Comparison of ENCODE assay signal across 8 cellular contexts in the genomic region with DNA sequence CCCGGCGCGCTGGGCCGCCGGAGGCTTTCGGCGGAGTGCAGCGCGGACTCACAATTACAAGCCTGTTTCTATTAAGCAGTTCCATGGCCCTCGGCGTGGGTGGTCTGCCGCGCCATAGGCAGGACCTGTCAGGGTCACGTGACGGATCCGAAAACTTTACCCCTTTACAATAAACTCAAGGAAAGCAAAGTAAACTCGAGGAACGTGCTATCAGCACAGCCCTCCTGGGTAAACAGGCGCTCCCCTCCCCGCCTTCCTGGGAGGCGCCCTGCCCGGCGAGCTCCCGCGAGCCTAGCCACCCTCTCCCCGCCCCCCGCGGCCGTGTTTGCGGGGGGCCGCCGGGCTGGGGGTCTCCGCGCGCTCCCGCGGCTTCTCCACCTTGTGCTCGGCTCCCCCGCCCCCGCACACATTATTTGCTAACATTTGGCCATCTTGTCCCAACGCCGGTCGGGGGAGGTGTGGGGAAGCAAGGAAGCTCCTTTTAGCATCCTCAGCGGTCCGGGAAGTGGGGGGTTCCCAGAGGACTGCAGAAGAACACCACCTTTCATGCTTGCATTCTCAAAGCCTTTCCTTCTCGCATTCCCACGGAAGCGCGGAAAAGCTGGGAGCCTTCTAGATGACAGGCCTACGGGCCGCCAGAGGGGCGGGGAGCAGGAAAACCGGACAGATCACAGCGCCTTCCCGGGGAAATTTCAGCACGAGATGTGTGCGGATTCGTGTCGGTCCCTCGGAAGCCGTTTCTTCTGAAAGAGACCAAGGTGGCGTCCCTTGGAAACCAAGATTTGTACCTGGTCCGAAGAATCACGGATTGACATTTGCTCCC. TPM values are rescaled to one million over a fixed set of nuclear protein-coding genes. Genes with fewer than 3 reads are reported as not detected.
A peak's percentile ranks its signal among the peaks of the same experiment; 100 is the strongest.
DNase-seq lines count a peak whose midpoint lies in the region; ATAC-seq and TF ChIP-seq lines count a peak whose summit lies in the region.

Gene PTCH1 (minus strand): TSS at position 236 of the 823 bp plus-strand sequence.

- peak within 1 kb of the TSS; percentile 88 to 98 (median 96) for H3K4me3 Mint-ChIP-seq in IgD-negative memory B cell
- peak within 1 kb of the TSS; percentile 91 for H3K4me3 Mint-ChIP-seq in activated T-cell treated with anti-CD3 and anti-CD28 coated beads, Interleukin-2, amount 50 U/mL, for 24 hours

- peaks cover 31% of the 10 kb centered on the region for H3K27me3 Mint-ChIP-seq in IgD-negative memory B cell
- peaks cover 27% of the 10 kb centered on the region for H3K27me3 Mint-ChIP-seq in activated T-cell treated with anti-CD3 and anti-CD28 coated beads, Interleukin-2, amount 50 U/mL, for 24 hours

- H3K9me3 ChIP-seq in esophagus muscularis mucosa, result no peaks in the 10 kb centered on the region
- H3K9me3 ChIP-seq in muscle layer of colon (ENCODE audit: low read length), result no peaks in the 10 kb centered on the region
- no peaks in the 10 kb centered on the region for H3K9me3 ChIP-seq in thyroid gland

- intact Hi-C loops in esophagus muscularis mucosa (cut with DNase I) (no loop called here), thyroid gland (cut with DNase I) (no loop called here)

- H3K36me3 ChIP-seq in esophagus muscularis mucosa (no peaks in the 10 kb centered on the region), muscle layer of colon (ENCODE audit: insufficient read depth, low read length) (no peaks in the 10 kb centered on the region), thyroid gland (no peaks in the 10 kb centered on the region)

- DNase-seq in CD1c-positive myeloid dendritic cell (ENCODE audit: extremely low spot score) (peak; percentile 13), esophagus muscularis mucosa (ENCODE audit: extremely low spot score) (no peak), thyroid gland (peak; percentile 43 to 48)
- DNase-seq in activated T-cell treated with anti-CD3 and anti-CD28 coated beads, Interleukin-2, amount 50 U/mL, for 24 hours, result peak; percentile 70

- no peak within 1 kb of the TSS for H3K9ac ChIP-seq in muscle layer of colon (ENCODE audit: low read length)

- H3K27ac ChIP-seq in esophagus muscularis mucosa (replicated peaks in 1 of 4), result peak within 1 kb of the TSS; percentile 41 to 72 (median 68)
- peak within 1 kb of the TSS; percentile 62 for H3K27ac ChIP-seq in muscle layer of colon (ENCODE audit: low read depth, low read length)
- H3K27ac ChIP-seq in thyroid gland, result peak within 1 kb of the TSS in 2 of 3 donors; percentile 28 to 57

- no peak for TF ChIP-seq EP300 in esophagus muscularis mucosa (IDR thresholded peaks at IDR 0.05)

- peaks cover 3% of the 10 kb centered on the region for H3K36me3 Mint-ChIP-seq in IgD-negative memory B cell
- peaks cover 7% of the 10 kb centered on the region for H3K36me3 Mint-ChIP-seq in activated T-cell treated with anti-CD3 and anti-CD28 coated beads, Interleukin-2, amount 50 U/mL, for 24 hours (ENCODE audit: low read depth)

- peaks cover 5 to 7% (median 6%) of the 10 kb centered on the region in 3 donors for H3K4me1 Mint-ChIP-seq in IgD-negative memory B cell
- peaks cover 32% of the 10 kb centered on the region for H3K4me1 Mint-ChIP-seq in activated T-cell treated with anti-CD3 and anti-CD28 coated beads, Interleukin-2, amount 50 U/mL, for 24 hours (ENCODE audit: low read depth)

- H3K27me3 ChIP-seq in esophagus muscularis mucosa, result peaks cover 0 to 19% (median 5%) of the 10 kb centered on the region in 4 donors
- peaks cover 0 to 5% of the 10 kb centered on the region in 2 donors for H3K27me3 ChIP-seq in muscle layer of colon (ENCODE audit: control insufficient read depth in 1 of 2, insufficient read depth in 2 of 2, low read length in 2 of 2)
- H3K27me3 ChIP-seq in thyroid gland, result no peaks in the 10 kb centered on the region

- TF ChIP-seq POLR2A in esophagus muscularis mucosa (IDR thresholded peaks at IDR 0.05; ENCODE audit: low read depth) (no peak), thyroid gland (IDR thresholded peaks at IDR 0.05) (no peak)

- H3K4me1 ChIP-seq in esophagus muscularis mucosa (peaks cover 15 to 33% (median 27%) of the 10 kb centered on the region in 4 donors), muscle layer of colon (ENCODE audit: insufficient read depth, low read length) (peaks cover 7% of the 10 kb centered on the region), thyroid gland (peaks cover 8 to 9% of the 10 kb centered on the region in 2 donors)

- H3K27ac Mint-ChIP-seq in IgD-negative memory B cell, result peak within 1 kb of the TSS; percentile 55 to 82 (median 70)
- peak within 1 kb of the TSS; percentile 91 for H3K27ac Mint-ChIP-seq in activated T-cell treated with anti-CD3 and anti-CD28 coated beads, Interleukin-2, amount 50 U/mL, for 24 hours

- H3K4me3 ChIP-seq in esophagus muscularis mucosa (peak within 1 kb of the TSS; percentile 59 to 66 (median 62)), muscle layer of colon (ENCODE audit: low read depth in 1 of 2, low read length in 2 of 2) (peak within 1 kb of the TSS; percentile 52 to 72), thyroid gland (replicated peaks in 1 of 3) (peak within 1 kb of the TSS in 2 of 3 donors; percentile 46 to 91)

- peaks cover 0 to 11% (median 4%) of the 10 kb centered on the region in 3 donors for H3K9me3 Mint-ChIP-seq in IgD-negative memory B cell
- H3K9me3 Mint-ChIP-seq in activated T-cell treated with anti-CD3 and anti-CD28 coated beads, Interleukin-2, amount 50 U/mL, for 24 hours, result peaks cover 6% of the 10 kb centered on the region

- no peak for ATAC-seq in HG02852 (IDR thresholded peaks at IDR 0.05; ENCODE audit: unreplicated experiment)
- ATAC-seq in GM21515 (IDR thresholded peaks at IDR 0.05; ENCODE audit: unreplicated experiment), result no peak

- WGBS in esophagus muscularis mucosa, result 4% methylated on average over 23 of the region's 64 CpGs
- 2 to 11% methylated on average over 37 to 38 of the region's 64 CpGs for WGBS in thyroid gland, 2 donors

- TF ChIP-seq CTCF in esophagus muscularis mucosa (IDR thresholded peaks at IDR 0.05) (no peak), thyroid gland (IDR thresholded peaks at IDR 0.05) (no peak)

RNA-seq across cellular contexts. Expression of gene PTCH1, which starts in this region (rescaled TPM):
- 19.3 TPM for polyA plus RNA-seq in IgD-negative memory B cell
- total RNA-seq in esophagus muscularis mucosa, result 10 to 100 TPM; 10.8 to 25.1 (median 16.9) TPM
- total RNA-seq in thyroid gland, result 100 to 1,000 TPM in 1 of 4 donors, 10 to 100 TPM in 3; 10.7 to 293 (median 16.3) TPM
